ENCODE assay signal across 17 cellular contexts in the genomic region with DNA sequence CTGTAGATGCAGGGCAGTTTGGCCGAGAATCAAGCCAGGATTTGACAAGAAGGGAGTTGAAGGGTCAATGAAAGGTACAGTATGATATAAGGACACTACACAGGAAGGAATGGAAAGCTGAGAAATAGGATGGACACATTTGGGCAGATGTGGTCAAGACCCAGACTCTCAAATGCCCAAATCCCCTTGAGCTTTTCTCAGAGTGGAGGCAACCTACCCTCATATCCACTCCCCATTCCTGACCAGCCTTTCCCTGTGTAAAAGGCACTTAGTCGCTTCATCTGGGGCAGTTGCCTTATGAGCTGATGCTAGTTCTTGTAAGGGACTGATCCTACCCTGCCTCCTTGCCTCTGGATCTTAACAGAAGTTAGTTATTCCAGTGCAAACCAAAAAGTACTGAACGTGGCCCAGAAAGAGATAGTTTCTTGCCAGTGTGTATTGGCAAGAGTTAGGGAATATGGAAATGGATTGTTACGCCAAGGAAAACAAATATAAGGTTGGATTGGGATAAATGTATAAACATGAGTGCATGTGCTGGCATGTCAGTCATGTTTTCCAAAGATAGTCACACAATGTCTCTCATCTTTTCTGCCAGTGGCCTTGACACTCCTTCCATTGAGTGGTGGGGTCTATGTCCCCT.
"Had no signal": no experiment of that assay in that cellular context is flagged by ENCODE, and none has a peak within 500 bp of the region (broad histone marks: within the 10 kb centered on the region; RNA-seq: fewer than 3 reads in every experiment).

No MANE protein-coding gene starts in this region.

- H3K27me3 Mint-ChIP-seq: dendritic cell treated with granulocyte-macrophage colony-stimulating factor and Interleukin-4, amounts not matched to agents 40 ng/mL and 50 ng/mL, for 4 days; naive thymus-derived CD8-positive, alpha-beta T cell; type B pancreatic cell had no signal

- H3K36me3 Mint-ChIP-seq: type B pancreatic cell had no signal

- DNase-seq: erythroblast; foreskin fibroblast; glutamatergic neuron; islet precursor cell; mucosa of descending colon; naive thymus-derived CD8-positive, alpha-beta T cell; ovary; right cardiac atrium; small intestine; stimulated activated CD4-positive, alpha-beta T cell treated with anti-CD3 and anti-CD28 coated beads, Interleukin-12 subunit alpha, Interleukin-12 subunit beta, amount 100 ng/mL, for 4 hours; stimulated activated naive CD4-positive, alpha-beta T cell; stomach; substantia nigra had no signal

- H3K27ac Mint-ChIP-seq: dendritic cell treated with granulocyte-macrophage colony-stimulating factor and Interleukin-4, amounts not matched to agents 40 ng/mL and 50 ng/mL, for 4 days; type B pancreatic cell had no signal

- H3K4me3 Mint-ChIP-seq: dendritic cell treated with granulocyte-macrophage colony-stimulating factor and Interleukin-4, amounts not matched to agents 40 ng/mL and 50 ng/mL, for 4 days; naive thymus-derived CD8-positive, alpha-beta T cell; type B pancreatic cell had no signal

- H3K9me3 Mint-ChIP-seq: dendritic cell treated with granulocyte-macrophage colony-stimulating factor and Interleukin-4, amounts not matched to agents 40 ng/mL and 50 ng/mL, for 4 days; type B pancreatic cell had no signal

- H3K4me3 ChIP-seq: gastroesophageal sphincter, mucosa of descending colon, ovary, stomach had no signal

- H3K27ac ChIP-seq: gastroesophageal sphincter, ovary, stomach had no signal

- H3K27me3 ChIP-seq: gastroesophageal sphincter, ovary, stomach had no signal

- ATAC-seq: gastroesophageal sphincter; left lobe of liver; mucosa of descending colon; naive thymus-derived CD8-positive, alpha-beta T cell; right cardiac atrium had no signal

- H3K9me3 ChIP-seq: gastroesophageal sphincter, mucosa of descending colon, ovary, stomach had no signal

- H3K36me3 ChIP-seq: ovary had no signal
